ENCODE assay signal across 7 cellular contexts in the genomic region with DNA sequence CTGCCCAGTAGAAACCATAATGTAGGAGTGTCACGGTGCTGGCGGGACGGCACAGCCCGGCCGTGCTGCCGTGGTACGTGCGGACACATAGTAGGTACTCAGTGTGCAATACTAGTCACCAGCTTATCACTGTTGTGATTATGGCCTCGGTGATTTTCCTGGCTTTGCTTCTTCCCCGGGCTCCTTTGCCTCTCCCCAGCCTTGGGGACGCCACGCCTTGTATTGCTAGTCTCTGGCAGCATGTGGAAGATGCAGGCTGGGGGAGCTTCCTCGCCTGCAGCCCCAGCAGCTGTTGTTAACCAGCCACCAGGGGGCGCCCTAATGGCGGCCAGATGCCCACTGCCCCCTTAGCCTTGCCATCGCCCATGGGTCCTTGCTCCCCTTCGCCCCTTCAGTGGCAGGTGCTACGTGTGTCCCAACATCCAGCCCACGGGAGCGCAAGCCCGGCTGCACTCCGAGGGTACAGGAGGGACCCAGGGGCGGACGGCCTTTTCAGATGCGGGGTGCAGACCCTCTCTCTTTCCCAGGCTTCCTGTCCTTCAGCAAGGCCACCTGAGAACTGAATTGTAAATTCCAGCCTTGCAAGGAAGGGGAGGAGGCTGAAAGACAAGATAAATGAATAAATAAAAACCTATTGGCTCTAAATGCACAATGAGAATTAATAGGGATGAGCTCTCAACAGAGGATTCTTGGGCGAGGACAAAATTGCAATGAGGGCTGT. TPM values are rescaled to one million over a fixed set of nuclear protein-coding genes. Genes with fewer than 3 reads are reported as not detected.
DNase-seq lines count a peak whose midpoint lies in the region; ATAC-seq and TF ChIP-seq lines count a peak whose summit lies in the region.

No MANE protein-coding gene starts in this region.

- POLR2A ChIA-PET in WTC11 (lab: Charles Lee): interaction anchor here (0.6 to 1.0 kb wide), 3 partner anchors 22 to 72 kb away, joined by 3 to 5 read pairs (median 3); no protein-coding TSS in a partner anchor

- H3K27ac Mint-ChIP-seq in WTC11: no peak overlapping the region

- no peak overlapping the region for H3K4me3 Mint-ChIP-seq in WTC11

- H3K36me3 Mint-ChIP-seq in WTC11: no peaks in the 10 kb centered on the region

- peaks cover 23% of the 10 kb centered on the region for H3K27me3 Mint-ChIP-seq in WTC11 (ENCODE audit: low read depth)

- DNase-seq in NCI-H1694 (lab: John Stamatoyannopoulos, UW) (peak; percentile 35), WTC11 (ENCODE audit: low spot score) (peak; percentile 83), T47D (ENCODE audit: low read depth in 1 of 2, low spot score in 1 of 2) (peak; percentile 56 to 70), left kidney (ENCODE audit: low read depth, low spot score) (peak; percentile 77)
- peak; percentile 43 for DNase-seq in stimulated activated CD8-positive, alpha-beta memory T cell treated with anti-CD3 and anti-CD28 coated beads, Interleukin-15, amount 100 ng/mL, for 24 hours (ENCODE audit: low read depth)

- CTCF ChIA-PET in WTC11 (lab: Charles Lee): interaction anchor here (0.5 to 9.4 kb wide), 59 partner anchors 9 to 1519 kb away, joined by 3 to 343 read pairs (median 4); no protein-coding TSS in a partner anchor

- in situ Hi-C loops in T47D (cut with HindIII; ENCODE audit: low pct_unique_long_range_greater_than_20kb, low sequenced_read_pairs): no loop called here

- no peaks in the 10 kb centered on the region for H3K9me3 Mint-ChIP-seq in WTC11

- peak; percentile 93 for TF ChIP-seq CTCF in GM12872 (IDR thresholded peaks at IDR 0.05; ENCODE audit: insufficient read depth, low read depth, low read length)
- peak; percentile 97 for TF ChIP-seq CTCF in WTC11 (IDR thresholded peaks at IDR 0.05)

- H3K4me1 Mint-ChIP-seq in WTC11: peaks cover 16% of the 10 kb centered on the region

- ATAC-seq in WTC11 (peak; percentile 71), HG03439 (IDR thresholded peaks at IDR 0.05; ENCODE audit: unreplicated experiment) (no peak)

TF ChIP-seq in WTC11, 78 proteins besides CTCF, POLR2A, EP300 and RAD21:
- TF ChIP-seq MXD4 (CRISPR knock-in tag; IDR thresholded peaks at IDR 0.05; ENCODE audit: borderline replicate concordance) (no peak), FOXP1 (CRISPR knock-in tag; IDR thresholded peaks at IDR 0.05; ENCODE audit: borderline replicate concordance) (0 out of 2 replicates have a peak, but pooled peaks have one; percentile 24), CREB1 (CRISPR knock-in tag; IDR thresholded peaks at IDR 0.05) (no peak), GABPB1 (CRISPR knock-in tag; IDR thresholded peaks at IDR 0.05) (no peak), MYBL2 (CRISPR knock-in tag; IDR thresholded peaks at IDR 0.05) (no peak), ZNF317 (CRISPR knock-in tag; IDR thresholded peaks at IDR 0.05; ENCODE audit: borderline replicate concordance, low read depth) (no peak)
- TF ChIP-seq, protein P1, sequence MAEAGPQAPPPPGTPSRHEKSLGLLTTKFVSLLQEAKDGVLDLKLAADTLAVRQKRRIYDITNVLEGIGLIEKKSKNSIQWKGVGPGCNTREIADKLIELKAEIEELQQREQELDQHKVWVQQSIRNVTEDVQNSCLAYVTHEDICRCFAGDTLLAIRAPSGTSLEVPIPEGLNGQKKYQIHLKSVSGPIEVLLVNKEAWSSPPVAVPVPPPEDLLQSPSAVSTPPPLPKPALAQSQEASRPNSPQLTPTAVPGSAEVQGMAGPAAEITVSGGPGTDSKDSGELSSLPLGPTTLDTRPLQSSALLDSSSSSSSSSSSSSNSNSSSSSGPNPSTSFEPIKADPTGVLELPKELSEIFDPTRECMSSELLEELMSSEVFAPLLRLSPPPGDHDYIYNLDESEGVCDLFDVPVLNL (CRISPR knock-in tag; IDR thresholded peaks at IDR 0.05; ENCODE audit: borderline replicate concordance, low read depth): no peak
- TF ChIP-seq, protein P2, sequence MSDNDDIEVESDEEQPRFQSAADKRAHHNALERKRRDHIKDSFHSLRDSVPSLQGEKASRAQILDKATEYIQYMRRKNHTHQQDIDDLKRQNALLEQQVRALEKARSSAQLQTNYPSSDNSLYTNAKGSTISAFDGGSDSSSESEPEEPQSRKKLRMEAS (CRISPR knock-in tag; IDR thresholded peaks at IDR 0.05): peak; percentile 55; the same call in 1 of the 2 replicates

RNA-seq across cellular contexts. Expression of a gene that starts 8.0 kb away (rescaled TPM):
- 3.1 to 4.2 TPM (median 3.3 TPM) in 3 replicates for total RNA-seq in WTC11 (2021)
